17 cellular contexts compared by ENCODE assay signal in genomic region chr11:70153133-70153727, GRCh38.
"Had no signal": no experiment of that assay in that cellular context is flagged by ENCODE, and none has a peak within 500 bp of the region (broad histone marks: within the 10 kb centered on the region; RNA-seq: fewer than 3 reads in every experiment).

No MANE protein-coding gene starts in this region.

- H3K27me3 ChIP-seq: ovary, suprapubic skin, upper lobe of left lung had no signal

- H3K4me1 ChIP-seq: upper lobe of left lung had no signal

- H3K4me3 Mint-ChIP-seq: activated CD4-positive, alpha-beta T cell treated with anti-CD3 and anti-CD28 coated beads for 36 hours; activated CD8-positive, alpha-beta T cell treated with anti-CD3 and anti-CD28 coated beads for 36 hours; central memory CD8-positive, alpha-beta T cell; dendritic cell treated with granulocyte-macrophage colony-stimulating factor and Interleukin-4, amounts not matched to agents 40 ng/mL and 50 ng/mL, for 4 days; neural crest cell had no signal

- H3K27me3 Mint-ChIP-seq: activated CD8-positive, alpha-beta T cell treated with anti-CD3 and anti-CD28 coated beads for 36 hours had no signal

- H3K4me3 ChIP-seq: ovary, suprapubic skin, upper lobe of left lung had no signal

- H3K9me3 Mint-ChIP-seq: activated CD8-positive, alpha-beta T cell treated with anti-CD3 and anti-CD28 coated beads for 36 hours; central memory CD8-positive, alpha-beta T cell; dendritic cell treated with granulocyte-macrophage colony-stimulating factor and Interleukin-4, amounts not matched to agents 40 ng/mL and 50 ng/mL, for 4 days; neural crest cell had no signal

- H3K27ac Mint-ChIP-seq: activated CD4-positive, alpha-beta T cell treated with anti-CD3 and anti-CD28 coated beads for 36 hours; activated CD8-positive, alpha-beta T cell treated with anti-CD3 and anti-CD28 coated beads for 36 hours; dendritic cell treated with granulocyte-macrophage colony-stimulating factor and Interleukin-4, amounts not matched to agents 40 ng/mL and 50 ng/mL, for 4 days had no signal

- H3K4me1 Mint-ChIP-seq: activated CD4-positive, alpha-beta T cell treated with anti-CD3 and anti-CD28 coated beads for 36 hours; central memory CD8-positive, alpha-beta T cell had no signal

- H3K36me3 ChIP-seq: ovary, upper lobe of left lung had no signal

- H3K9me3 ChIP-seq: ovary, suprapubic skin, upper lobe of left lung had no signal

- H3K27ac ChIP-seq: ovary, suprapubic skin, upper lobe of left lung, VCaP had no signal

- DNase-seq: activated CD4-positive, alpha-beta T cell treated with anti-CD3 and anti-CD28 coated beads for 36 hours; activated CD8-positive, alpha-beta memory T cell treated with anti-CD3 and anti-CD28 coated beads, Interleukin-2, amount 50 U/mL, for 4 hours; activated CD8-positive, alpha-beta T cell treated with anti-CD3 and anti-CD28 coated beads for 36 hours; activated naive CD4-positive, alpha-beta T cell; erythroblast; hippocampal formation; left ventricle myocardium superior; ovary; stimulated activated CD4-positive, alpha-beta T cell treated with anti-CD3 and anti-CD28 coated beads, Interleukin-2, amount 100 ng/mL, for 48 hours; stimulated activated naive CD8-positive, alpha-beta T cell treated with anti-CD3 and anti-CD28 coated beads, Interleukin-15, Interleukin-2, amounts not matched to agents 100 U/mL and 50 U/mL, for 24 hours; T1000; upper lobe of left lung had no signal

- ATAC-seq: activated CD4-positive, alpha-beta T cell treated with anti-CD3 and anti-CD28 coated beads for 36 hours; activated CD8-positive, alpha-beta T cell treated with anti-CD3 and anti-CD28 coated beads for 36 hours; left ventricle myocardium superior; stimulated activated naive CD8-positive, alpha-beta T cell treated with anti-CD3 and anti-CD28 coated beads, Interleukin-15, Interleukin-2, amounts not matched to agents 100 U/mL and 50 U/mL, for 24 hours had no signal
